In the genomic region with DNA sequence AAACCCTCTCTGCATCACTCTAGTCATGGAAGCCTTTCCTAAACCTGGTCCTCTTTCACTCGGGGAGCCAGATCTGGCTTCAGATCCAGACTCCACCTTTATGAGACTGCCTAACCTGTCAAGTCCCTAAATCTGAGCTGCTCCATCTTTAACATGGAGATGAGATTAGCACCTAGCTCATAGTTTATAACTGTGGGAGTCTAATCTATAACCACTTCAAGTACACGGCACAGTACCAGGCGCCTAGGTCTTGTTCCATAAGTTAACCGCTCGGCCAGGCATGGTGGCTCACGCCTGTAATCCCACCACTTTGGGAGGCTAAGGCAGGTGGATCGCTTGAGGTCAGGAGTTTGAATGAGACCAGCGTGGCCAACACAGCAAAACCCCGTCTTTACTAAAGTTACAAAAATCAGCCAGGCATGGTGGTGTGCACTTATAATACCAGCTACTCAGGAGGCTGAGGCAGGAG, we compare ENCODE assay signal across 17 cellular contexts. TPM values are rescaled to one million over a fixed set of nuclear protein-coding genes. Genes with fewer than 3 reads are reported as not detected.
DNase-seq lines count a peak whose midpoint lies in the region; ATAC-seq and TF ChIP-seq lines count a peak whose summit lies in the region.
"Had no signal": no experiment of that assay in that cellular context is flagged by ENCODE, and none has a peak within 500 bp of the region (broad histone marks: within the 10 kb centered on the region; RNA-seq: fewer than 3 reads in every experiment).

No MANE protein-coding gene starts in this region.

- H4K8ac ChIP-seq in mesenchymal stem cell (ENCODE audit: low read length): peak overlapping the region; percentile 5

- no peak overlapping the region for H2AK5ac ChIP-seq in mesenchymal stem cell (ENCODE audit: low read length, severe bottlenecking)

- no peak overlapping the region for H3K18ac ChIP-seq in mesenchymal stem cell (ENCODE audit: low read depth in 1 of 2, low read length in 2 of 2)

- H3K4me2 ChIP-seq in mesenchymal stem cell (ENCODE audit: low read length, poor library complexity, severe bottlenecking): no peak overlapping the region

- no peak for TF ChIP-seq POLR2A in uterus (IDR thresholded peaks at IDR 0.05)

- no peak overlapping the region for H3K4me3 ChIP-seq in colonic mucosa
- H3K4me3 ChIP-seq in mesenchymal stem cell (ENCODE audit: insufficient read depth in 1 of 2, low read depth in 1 of 2, low read length in 2 of 2): no peak overlapping the region
- H3K4me3 ChIP-seq in uterus: no peak overlapping the region
- H3K4me3 ChIP-seq: thyroid gland had no signal

- no peak overlapping the region for H2AFZ ChIP-seq in mesenchymal stem cell (ENCODE audit: low read depth, low read length)

- H2BK5ac ChIP-seq in mesenchymal stem cell (ENCODE audit: low read depth, low read length, poor library complexity, severe bottlenecking): no peak overlapping the region

- no peak overlapping the region for H3K23ac ChIP-seq in mesenchymal stem cell (ENCODE audit: low read length in 2 of 2)

- H3K79me1 ChIP-seq in mesenchymal stem cell (replicated peaks; ENCODE audit: low read length, poor library complexity, severe bottlenecking): peaks cover 2% of the 10 kb centered on the region

- WGBS in mesenchymal stem cell: 92% methylated on average over 9 of the region's 9 CpGs

- TF ChIP-seq CTCF in colonic mucosa (IDR thresholded peaks at IDR 0.05) (no peak), uterus (IDR thresholded peaks at IDR 0.05) (no peak)

- H2BK120ac ChIP-seq in mesenchymal stem cell (ENCODE audit: low read depth, low read length): no peak overlapping the region

- H3K27ac ChIP-seq in colonic mucosa: peak overlapping the region; percentile 46
- peak overlapping the region; percentile 59 for H3K27ac ChIP-seq in mesenchymal stem cell (ENCODE audit: low read length, poor library complexity, severe bottlenecking)
- H3K27ac ChIP-seq in uterus: peak overlapping the region; percentile 40 to 83
- H3K27ac ChIP-seq: thyroid gland had no signal

- no peak overlapping the region for H2BK15ac ChIP-seq in mesenchymal stem cell (ENCODE audit: low read depth, poor library complexity, severe bottlenecking)

- H3K14ac ChIP-seq in mesenchymal stem cell (ENCODE audit: low read length in 2 of 2): no peak overlapping the region

- no peaks in the 10 kb centered on the region for H3K36me3 ChIP-seq in colonic mucosa
- peaks cover 25 to 47% of the 10 kb centered on the region in 2 experiments for H3K36me3 ChIP-seq in mesenchymal stem cell (ENCODE audit: control insufficient read depth in 1 of 2, insufficient read depth in 2 of 2, low read depth in 1 of 2, low read length in 2 of 2)
- H3K36me3 ChIP-seq in uterus: no peaks in the 10 kb centered on the region

- H3K4me1 ChIP-seq in colonic mucosa (no peaks in the 10 kb centered on the region), mesenchymal stem cell (ENCODE audit: control insufficient read depth, insufficient read depth, low read depth, low read length) (peaks cover 10% of the 10 kb centered on the region), uterus (no peaks in the 10 kb centered on the region)

- no peak for ATAC-seq in GM18858 (IDR thresholded peaks at IDR 0.05; ENCODE audit: unreplicated experiment)
- ATAC-seq: Right ventricle myocardium inferior had no signal

- H3K4ac ChIP-seq in mesenchymal stem cell (ENCODE audit: low read depth in 1 of 2, low read length in 2 of 2): no peak overlapping the region

- H3K27me3 ChIP-seq in colonic mucosa (no peaks in the 10 kb centered on the region), mesenchymal stem cell (ENCODE audit: control insufficient read depth in 1 of 2, insufficient read depth in 1 of 2, low read length in 2 of 2) (no peaks in the 10 kb centered on the region), uterus (no peaks in the 10 kb centered on the region)
- H3K27me3 ChIP-seq: thyroid gland had no signal

- H2BK12ac ChIP-seq in mesenchymal stem cell (ENCODE audit: low read length in 2 of 2): no peak overlapping the region

- intact Hi-C loops in colonic mucosa (cut with DNase I) (no loop called here), uterus (cut with DNase I; ENCODE audit: low total_unique reads) (no loop called here)

- H3K9me3 ChIP-seq in colonic mucosa: no peaks in the 10 kb centered on the region
- no peaks in the 10 kb centered on the region for H3K9me3 ChIP-seq in mesenchymal stem cell (ENCODE audit: control insufficient read depth, low read length)
- no peaks in the 10 kb centered on the region for H3K9me3 ChIP-seq in uterus
- H3K9me3 ChIP-seq: thyroid gland had no signal

- H4K91ac ChIP-seq in mesenchymal stem cell (ENCODE audit: low read length): no peak overlapping the region

- peak; percentile 62 for DNase-seq in M059J (ENCODE audit: low read depth)
- no peak for DNase-seq in colonic mucosa
- no peak for DNase-seq in mesenchymal stem cell
- DNase-seq in uterus: no peak
- DNase-seq in NCI-H187 treated with DMSO at 0.1 percent for 48 hours (lab: John Stamatoyannopoulos, UW): no peak
- DNase-seq in SW480 (ENCODE audit: low spot score): no peak
- DNase-seq: activated CD4-positive, alpha-beta T cell treated with anti-CD3 and anti-CD28 coated beads for 48 hours; activated naive CD8-positive, alpha-beta T cell treated with anti-CD3 and anti-CD28 coated beads for 36 hours; DMS79 treated with DMSO at 0.1 percent for 48 hours; hippocampal formation; NCI-H1417 treated with DMSO at 0.1 percent for 48 hours; NCI-H2171; stimulated activated CD4-positive, alpha-beta T cell treated with anti-CD3 and anti-CD28 coated beads, Interleukin-1b, Interleukin-23, amount 100 ng/mL, for 48 hours; stimulated activated naive CD4-positive, alpha-beta T cell; thyroid gland had no signal

- H3K9ac ChIP-seq in colonic mucosa (ENCODE audit: low read depth in 2 of 2, low read length in 2 of 2) (no peak overlapping the region), mesenchymal stem cell (ENCODE audit: low read length) (no peak overlapping the region)

RNA-seq across cellular contexts. Expression of gene TPM1, which starts 30.3 kb away (rescaled TPM):
- 1,051 and 1,337 TPM in 2 replicates for total RNA-seq in M059J (2014; rRNA removed; shearing (Covaris generic))
- total RNA-seq in colonic mucosa (100 to 1,000 TPM; 423 to 769 TPM), uterus (1,000 to 10,000 TPM in 2 of 4 donors, 100 to 1,000 TPM in 2; 622 to 1,998 (median 1,003) TPM)
- polyA plus RNA-seq in mesenchymal stem cell (2013, experiment 1 of 2): 825 TPM
- 826 TPM for polyA plus RNA-seq in mesenchymal stem cell (2013, experiment 2 of 2)

RNA-seq across cellular contexts. Expression of gene LACTB, which starts 48.8 kb away (rescaled TPM):
- total RNA-seq in M059J (2014; rRNA removed; shearing (Covaris generic)): 22.5 and 41.1 TPM in 2 replicates
- total RNA-seq in colonic mucosa (10 to 100 TPM; 14.6 to 29.6 TPM), uterus (10 to 100 TPM in 2 of 4 donors, 1 to 10 TPM in 2; 7.9 to 13.6 (median 9.6) TPM)
- 26.3 TPM for polyA plus RNA-seq in mesenchymal stem cell (2013, experiment 1 of 2)
- polyA plus RNA-seq in mesenchymal stem cell (2013, experiment 2 of 2): 26.2 TPM
